ENCODE assay signal across 8 cellular contexts in the genomic region with DNA sequence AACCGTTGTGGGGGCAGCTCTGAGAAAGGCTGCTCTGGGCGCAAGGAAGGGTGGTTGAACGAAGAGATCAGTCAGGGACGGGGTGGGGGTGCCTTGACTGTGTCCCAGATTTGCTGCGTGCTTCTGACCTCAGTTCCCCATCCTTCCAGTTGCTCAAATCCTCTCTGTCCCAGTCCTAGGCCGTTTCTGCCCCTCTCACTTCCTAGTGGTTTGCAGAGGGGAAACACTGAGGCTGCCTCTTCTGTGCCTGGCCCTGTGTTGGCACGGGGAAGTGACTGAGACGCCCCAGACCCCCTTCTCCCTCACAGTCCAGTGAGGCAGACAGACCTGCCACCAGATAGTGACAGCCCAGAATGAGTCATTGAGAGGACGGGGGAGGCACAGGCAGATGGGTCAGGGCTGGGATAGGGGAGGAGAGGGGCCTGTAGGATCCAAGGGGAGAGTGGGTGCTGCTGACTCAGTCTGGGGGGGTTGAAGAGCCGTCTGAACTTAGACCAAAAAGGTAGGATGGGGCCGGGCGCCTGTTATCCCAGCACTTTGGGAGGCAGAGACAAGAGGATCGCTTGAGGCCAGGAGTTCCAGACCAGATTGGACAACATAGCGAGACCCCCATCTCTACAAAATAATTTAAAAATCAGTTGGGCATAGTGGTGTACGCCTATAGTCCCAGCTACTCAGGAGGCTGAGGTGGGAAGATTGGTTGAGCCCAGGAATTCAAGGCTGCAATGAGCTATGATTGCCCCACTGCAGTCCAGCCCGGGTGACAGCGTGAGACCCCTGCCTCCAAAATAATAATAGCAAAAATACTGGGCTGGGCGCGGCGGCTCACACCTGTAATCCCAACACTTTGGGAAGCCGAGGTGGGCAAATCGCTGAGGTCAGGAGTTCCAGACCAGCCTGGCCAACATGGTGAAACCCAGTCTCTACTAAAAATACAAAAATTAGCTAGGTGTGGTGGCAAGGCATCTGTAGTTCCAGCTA. TPM values are rescaled to one million over a fixed set of nuclear protein-coding genes. Genes with fewer than 3 reads are reported as not detected.
A peak's percentile ranks its signal among the peaks of the same experiment; 100 is the strongest.
DNase-seq lines count a peak whose midpoint lies in the region; ATAC-seq, FAIRE-seq and TF ChIP-seq lines count a peak whose summit lies in the region.

No MANE protein-coding gene starts in this region.

- H3K36me3 ChIP-seq in Loucy (ENCODE audit: insufficient read depth, low read length) (no peaks in the 10 kb centered on the region; the same call in 1 of the 2 replicates), astrocyte (ENCODE audit: insufficient read depth, low read length) (peaks cover 15% of the 10 kb centered on the region), kidney (ENCODE audit: control insufficient read depth in 1 of 2, insufficient read depth in 2 of 2, low read length in 2 of 2) (peaks cover 0 to 3% of the 10 kb centered on the region in 2 donors)

- no peaks in the 10 kb centered on the region for H3K9me2 ChIP-seq in Loucy (replicated peaks; ENCODE audit: low read depth, low read length)

- peaks cover 1% of the 10 kb centered on the region for H3K9me3 ChIP-seq in CD4-positive, alpha-beta T cell (ENCODE audit: control insufficient read depth, low read length)
- H3K9me3 ChIP-seq in Loucy (ENCODE audit: insufficient read depth, low read depth, low read length) (no peaks in the 10 kb centered on the region), astrocyte (ENCODE audit: insufficient read depth, low read depth, low read length) (no peaks in the 10 kb centered on the region), kidney (ENCODE audit: control insufficient read depth in 1 of 2, low read length in 2 of 2) (no peaks in the 10 kb centered on the region)

- H3K4me2 ChIP-seq in Loucy (ENCODE audit: low read depth, low read length, poor library complexity, severe bottlenecking) (peak overlapping the region; percentile 94), astrocyte (ENCODE audit: low read length) (peak overlapping the region; percentile 88)

- no peaks in the 10 kb centered on the region for H3K27me3 Mint-ChIP-seq in CD4-positive, alpha-beta T cell
- H3K27me3 Mint-ChIP-seq in astrocyte (ENCODE audit: low read depth, unreplicated experiment), result peaks cover 3% of the 10 kb centered on the region

- peak overlapping the region; percentile 100 for H2AFZ ChIP-seq in Loucy (ENCODE audit: low read length)
- peak overlapping the region; percentile 65 for H2AFZ ChIP-seq in astrocyte (ENCODE audit: low read depth, low read length)

- peak overlapping the region; percentile 23 for H3K27ac ChIP-seq in CD4-positive, alpha-beta T cell (ENCODE audit: low read depth, low read length)
- H3K27ac ChIP-seq in astrocyte (ENCODE audit: low read depth, low read length) (peak overlapping the region; percentile 56), kidney (ENCODE audit: low read depth in 2 of 2, low read length in 2 of 2) (peak overlapping the region; percentile 71 to 79), substantia nigra (ENCODE audit: low read depth, low read length, poor library complexity, severe bottlenecking) (peak overlapping the region; percentile 55)

- no peak for ATAC-seq in CD4-positive, alpha-beta T cell (ENCODE audit: poor library complexity)

- CTCF ChIA-PET in CD4-positive, alpha-beta T cell (lab: Charles Lee), result interaction anchor here (0.6 to 3.2 kb wide), 13 partner anchors 29 to 810 kb away, joined by 3 to 24 read pairs (median 5); a partner anchor contains a TSS

- H3K4me3 Mint-ChIP-seq in CD4-positive, alpha-beta T cell, result peak overlapping the region; percentile 91
- peak overlapping the region; percentile 83 for H3K4me3 Mint-ChIP-seq in astrocyte (ENCODE audit: unreplicated experiment)

- POLR2A ChIA-PET in CD4-positive, alpha-beta T cell (lab: Charles Lee), result interaction anchor here (0.7 to 2.6 kb wide), 25 partner anchors 10 to 643 kb away, joined by 3 to 22 read pairs (median 5); a partner anchor contains a TSS

- FAIRE-seq in astrocyte (lab: Jason Lieb, UNC) (no peak), kidney (lab: Jason Lieb, UNC) (no peak)

- no peak for TF ChIP-seq CTCF in CD4-positive, alpha-beta T cell (IDR thresholded peaks at IDR 0.05)
- no peak for TF ChIP-seq CTCF in Loucy (conservative IDR thresholded peaks at IDR 0.05; ENCODE audit: low read length)
- no peak for TF ChIP-seq CTCF in astrocyte (IDR thresholded peaks at IDR 0.05; ENCODE audit: insufficient read depth, low read depth, low read length)
- no peak for TF ChIP-seq CTCF in kidney (IDR thresholded peaks at IDR 0.05; ENCODE audit: borderline replicate concordance, extremely low read depth, insufficient read depth)

- peak overlapping the region; percentile 74 for H3K27ac Mint-ChIP-seq in CD4-positive, alpha-beta T cell
- peak overlapping the region; percentile 84 for H3K27ac Mint-ChIP-seq in astrocyte (ENCODE audit: unreplicated experiment)

- no peaks in the 10 kb centered on the region for H4K20me1 ChIP-seq in Loucy (ENCODE audit: insufficient read depth, low read length, poor library complexity, severe bottlenecking)
- H4K20me1 ChIP-seq in astrocyte (ENCODE audit: insufficient read depth, low read length), result no peaks in the 10 kb centered on the region

- H3K4me3 ChIP-seq in Loucy (ENCODE audit: low read length, poor library complexity, severe bottlenecking), result peak overlapping the region; percentile 94
- H3K4me3 ChIP-seq in astrocyte (ENCODE audit: insufficient read depth, low read depth, low read length), result peak overlapping the region; percentile 61
- H3K4me3 ChIP-seq in kidney (ENCODE audit: low read length in 2 of 2), result peak overlapping the region; percentile 9 to 64

- H3K4me1 ChIP-seq in Loucy (ENCODE audit: insufficient read depth, low read length, poor library complexity, severe bottlenecking), result peaks cover 9% of the 10 kb centered on the region
- peaks cover 18% of the 10 kb centered on the region for H3K4me1 ChIP-seq in astrocyte (ENCODE audit: insufficient read depth, low read length)
- H3K4me1 ChIP-seq in kidney (ENCODE audit: control insufficient read depth in 1 of 2, insufficient read depth in 1 of 2, low read depth in 1 of 2, low read length in 2 of 2), result peaks cover 0 to 7% of the 10 kb centered on the region in 2 donors

- no peaks in the 10 kb centered on the region for H3F3A ChIP-seq in Loucy (ENCODE audit: low read depth)

- H3K9me3 Mint-ChIP-seq in CD4-positive, alpha-beta T cell, result no peaks in the 10 kb centered on the region
- no peaks in the 10 kb centered on the region for H3K9me3 Mint-ChIP-seq in astrocyte (ENCODE audit: unreplicated experiment)

- H3K9ac ChIP-seq in Loucy (ENCODE audit: low read depth, low read length, poor library complexity, severe bottlenecking) (peak overlapping the region; percentile 72), astrocyte (ENCODE audit: low read length) (peak overlapping the region; percentile 63), kidney (ENCODE audit: low read length in 2 of 2) (peak overlapping the region in 1 of 2 donors; percentile 55)

- no peak for DNase-seq in CD4-positive, alpha-beta T cell
- DNase-seq in astrocyte (ENCODE audit: low read depth), result peak; percentile 44
- DNase-seq in kidney, result peak; percentile 75
- peak in 2 of 49 donors; percentile 42 to 62 for DNase-seq in substantia nigra (lab: John Stamatoyannopoulos, UW)
- no peak for DNase-seq in activated gamma-delta T cell treated with Interleukin-2 at 50 U/mL for 16 hours
- DNase-seq in NCI-H774 (lab: John Stamatoyannopoulos, UW), result no peak
- no peak for DNase-seq in GM19240 (ENCODE audit: insufficient read length, low spot score)

- peaks cover 18% of the 10 kb centered on the region for H3K36me3 Mint-ChIP-seq in CD4-positive, alpha-beta T cell (ENCODE audit: low read depth)
- H3K36me3 Mint-ChIP-seq in astrocyte (ENCODE audit: low read depth, unreplicated experiment), result peaks cover 14% of the 10 kb centered on the region

- peaks cover 19% of the 10 kb centered on the region for H3K4me1 Mint-ChIP-seq in CD4-positive, alpha-beta T cell (ENCODE audit: low read depth)
- peaks cover 18% of the 10 kb centered on the region for H3K4me1 Mint-ChIP-seq in astrocyte (ENCODE audit: low read depth, unreplicated experiment)

- intact Hi-C loops in CD4-positive, alpha-beta T cell (cut with DNase I, micrococcal nuclease), result loop anchor here (2.0 to 10.0 kb wide), 7 partner anchors 27 to 643 kb away; a partner anchor contains a TSS
- intact Hi-C loops in kidney (cut with DNase I), result loop anchor here (10.0 kb wide), 1 partner anchor 141 kb away; no protein-coding TSS in a partner anchor

- H3K79me2 ChIP-seq in Loucy (ENCODE audit: insufficient read depth, low read length), result no peaks in the 10 kb centered on the region
- no peaks in the 10 kb centered on the region for H3K79me2 ChIP-seq in astrocyte (ENCODE audit: insufficient read depth, low read length)

- no peaks in the 10 kb centered on the region for H3K27me3 ChIP-seq in CD4-positive, alpha-beta T cell (ENCODE audit: control insufficient read depth, insufficient read depth, low read length)
- H3K27me3 ChIP-seq in Loucy (ENCODE audit: insufficient read depth, low read length, poor library complexity, severe bottlenecking), result no peaks in the 10 kb centered on the region
- H3K27me3 ChIP-seq in astrocyte (ENCODE audit: insufficient read depth, low read length), result no peaks in the 10 kb centered on the region

RNA-seq across cellular contexts. Expression of a gene that starts 26.4 kb away (rescaled TPM):
- total RNA-seq in CD4-positive, alpha-beta T cell, result 1 to 10 TPM; 5.2 to 5.4 TPM
- 79.3 and 82.9 TPM in 2 replicates for total RNA-seq in astrocyte
- total RNA-seq in kidney, result 24.3 TPM
- 3.3 TPM for polyA plus RNA-seq in kidney (ENCODE audit: insufficient read depth, low read depth, low replicate concordance)

RNA-seq across cellular contexts. Expression of a gene that starts 52.7 kb away (rescaled TPM):
- 10 to 100 TPM; 16.4 to 18.3 TPM for total RNA-seq in CD4-positive, alpha-beta T cell
- total RNA-seq in astrocyte, result 26.0 and 29.4 TPM in 2 replicates
- total RNA-seq in kidney, result 55.3 TPM
- 45.8 TPM for polyA plus RNA-seq in kidney (ENCODE audit: insufficient read depth, low read depth, low replicate concordance)

RNA-seq across cellular contexts. Expression of a gene that starts 52.9 kb away (rescaled TPM):
- 1 to 10 TPM; 3.7 to 4.5 TPM for total RNA-seq in CD4-positive, alpha-beta T cell
- 19.0 and 19.7 TPM in 2 replicates for total RNA-seq in astrocyte
- total RNA-seq in kidney, result 27.9 TPM
- polyA plus RNA-seq in kidney (ENCODE audit: insufficient read depth, low read depth, low replicate concordance), result 14.3 TPM

Comparison
In these comparisons a context has a peak if more than half of its experiments do, and no peak if none do; other contexts are left out.
1. DNase-seq: peak in astrocyte (single experiment) and kidney (single experiment); none in CD4-positive, alpha-beta T cell (0 of 10), activated gamma-delta T cell treated with Interleukin-2 at 50 U/mL for 16 hours (single experiment), NCI-H774 (single experiment) and GM19240 (single experiment).
2. H3K27ac ChIP-seq: peak in every context shown above with its lines; median percentile 75 in kidney; 56 in astrocyte; 55 in substantia nigra; 23 in CD4-positive, alpha-beta T cell.
3. H3K4me3 ChIP-seq: peak in every context shown above with its lines; median percentile 94 in Loucy; 61 in astrocyte; 36 in kidney.